ENCODE assay signal across 8 cellular contexts in genomic region chr1:33181038-33181861, GRCh38. TPM values are rescaled to one million over a fixed set of nuclear protein-coding genes. Genes with fewer than 3 reads are reported as not detected.
DNase-seq lines count a peak whose midpoint lies in the region; ATAC-seq lines count a peak whose summit lies in the region.

No MANE protein-coding gene starts in this region.

- peaks cover 30% of the 10 kb centered on the region for H3K27me3 Mint-ChIP-seq in T-helper 1 cell treated with Interleukin-12 subunit alpha and Interleukin-12 subunit beta and Interleukin-4 antibody, amounts not matched to agents 30 μg/mL and 1 μg/mL, for 36 hours (ENCODE audit: low read depth)

- H3K9me3 Mint-ChIP-seq in T-helper 1 cell treated with Interleukin-12 subunit alpha and Interleukin-12 subunit beta and Interleukin-4 antibody, amounts not matched to agents 30 μg/mL and 1 μg/mL, for 36 hours: no peaks in the 10 kb centered on the region

- peak overlapping the region; percentile 32 to 80 (median 76); a peak in 21 of 22 replicates for H3K9ac ChIP-seq in BLaER1 treated with 17β-estradiol and CSF1 and Interleukin-3, amounts not matched to agents 10 nM and 100 nM
- H3K9ac ChIP-seq in HUES64 (ENCODE audit: low read depth, low read length): no peak overlapping the region

- peaks cover 14% of the 10 kb centered on the region for H3K4me1 Mint-ChIP-seq in T-helper 1 cell treated with Interleukin-12 subunit alpha and Interleukin-12 subunit beta and Interleukin-4 antibody, amounts not matched to agents 30 μg/mL and 1 μg/mL, for 36 hours (ENCODE audit: low read depth)

- intact Hi-C loops in left colon (cut with DNase I, micrococcal nuclease): no loop called here

- H3K36me3 Mint-ChIP-seq in T-helper 1 cell treated with Interleukin-12 subunit alpha and Interleukin-12 subunit beta and Interleukin-4 antibody, amounts not matched to agents 30 μg/mL and 1 μg/mL, for 36 hours (ENCODE audit: low read depth): peaks cover 1% of the 10 kb centered on the region

- H4K20me1 ChIP-seq in BLaER1 treated with 17β-estradiol and CSF1 and Interleukin-3, amounts not matched to agents 10 nM and 100 nM: peaks cover 0 to 50% (median 25%) of the 10 kb centered on the region in 11 experiments; a peak in 17 of 22 replicates

- peak overlapping the region in 8 of 11 experiments; percentile 26 to 71 (median 53); a peak in 16 of 22 replicates for H3K27ac ChIP-seq in BLaER1 treated with 17β-estradiol and CSF1 and Interleukin-3, amounts not matched to agents 10 nM and 100 nM
- H3K27ac ChIP-seq in HUES64 (ENCODE audit: low read depth, low read length) (no peak overlapping the region), caudate nucleus (ENCODE audit: low read depth, low read length) (peak overlapping the region; percentile 29)

- peak overlapping the region; percentile 90 for H3K4me3 Mint-ChIP-seq in T-helper 1 cell treated with Interleukin-12 subunit alpha and Interleukin-12 subunit beta and Interleukin-4 antibody, amounts not matched to agents 30 μg/mL and 1 μg/mL, for 36 hours

- peaks cover 16 to 30% (median 20%) of the 10 kb centered on the region in 10 experiments for H3K4me1 ChIP-seq in BLaER1 treated with 17β-estradiol and CSF1 and Interleukin-3, amounts not matched to agents 10 nM and 100 nM
- peaks cover 16% of the 10 kb centered on the region; the same call in 1 of the 2 replicates for H3K4me1 ChIP-seq in HUES64 (ENCODE audit: insufficient read depth, low read length)

- peak overlapping the region; percentile 63 to 80 (median 71) for H3K4me3 ChIP-seq in BLaER1 treated with 17β-estradiol and CSF1 and Interleukin-3, amounts not matched to agents 10 nM and 100 nM
- peak overlapping the region; percentile 65 for H3K4me3 ChIP-seq in HUES64 (ENCODE audit: low read length)

- peaks cover 0 to 10% (median 2%) of the 10 kb centered on the region in 11 experiments; a peak in 6 of 22 replicates for H3K36me3 ChIP-seq in BLaER1 treated with 17β-estradiol and CSF1 and Interleukin-3, amounts not matched to agents 10 nM and 100 nM
- H3K36me3 ChIP-seq in HUES64 (ENCODE audit: insufficient read depth, low read length): no peaks in the 10 kb centered on the region

- ATAC-seq in GM19452 (IDR thresholded peaks at IDR 0.05; ENCODE audit: unreplicated experiment): peak; percentile 27
- ATAC-seq in left colon: peak; percentile 44

- H3K4me2 ChIP-seq in BLaER1 treated with 17β-estradiol and CSF1 and Interleukin-3, amounts not matched to agents 10 nM and 100 nM: peak overlapping the region; percentile 87 to 100 (median 99)

- H3K27me3 ChIP-seq in BLaER1 treated with 17β-estradiol and CSF1 and Interleukin-3, amounts not matched to agents 10 nM and 100 nM: no peaks in the 10 kb centered on the region
- peaks cover 6% of the 10 kb centered on the region; the same call in 1 of the 2 replicates for H3K27me3 ChIP-seq in HUES64 (ENCODE audit: insufficient read depth, low read length)

- peak in 8 of 61 donors; percentile 36 to 57 (median 47) for DNase-seq in caudate nucleus (lab: John Stamatoyannopoulos, UW)
- peak; percentile 61 to 72 for DNase-seq in left colon
- peak; percentile 31 for DNase-seq in stimulated activated CD4-positive, alpha-beta T cell treated with anti-CD3 and anti-CD28 coated beads, Interleukin-4, amount 100 ng/mL, for 1 hour
- DNase-seq in T1000 (lab: John Stamatoyannopoulos, UW): no peak

- H3K27ac Mint-ChIP-seq in T-helper 1 cell treated with Interleukin-12 subunit alpha and Interleukin-12 subunit beta and Interleukin-4 antibody, amounts not matched to agents 30 μg/mL and 1 μg/mL, for 36 hours: peak overlapping the region; percentile 82

- H3K9me3 ChIP-seq in BLaER1 treated with 17β-estradiol and CSF1 and Interleukin-3, amounts not matched to agents 10 nM and 100 nM (replicated peaks in 1 of 11): no peaks in the 10 kb centered on the region
- H3K9me3 ChIP-seq in HUES64 (ENCODE audit: insufficient read depth, low read depth, low read length): no peaks in the 10 kb centered on the region

- WGBS in HUES64: under 1% methylated on average over 80 of the region's 80 CpGs

RNA-seq across cellular contexts. Expression of gene TRIM62, which starts 0.6 kb away (rescaled TPM):
- polyA plus RNA-seq in HUES64 (2013, experiment 1 of 2): 6.1 TPM
- polyA plus RNA-seq in HUES64 (2013, experiment 2 of 2): 11.2 TPM
- 1 to 10 TPM; 4.5 to 6.7 TPM for total RNA-seq in left colon
